1 cellular context compared by ENCODE assay signal in genomic region chr16:28924762-28925385, GRCh38.
A peak's percentile ranks its signal among the peaks of the same experiment; 100 is the strongest.
TF ChIP-seq lines count a peak whose summit lies in the region.

RABEP2 (minus strand) TSS chr16:28925238; CDS start chr16:28925163, 75 bp downstream.

TF ChIP-seq in HepG2, 621 proteins besides CTCF, POLR2A, EP300 and RAD21 (continued from another document and continues in another):
- no peak for TF ChIP-seq FOXJ3 (CRISPR knock-in tag; IDR thresholded peaks at IDR 0.05; ENCODE audit: borderline replicate concordance)
- no peak; the same call in 1 of the 2 replicates for TF ChIP-seq ZBTB3 (CRISPR knock-in tag; IDR thresholded peaks at IDR 0.05; ENCODE audit: borderline replicate concordance, low read depth)
- no peak for TF ChIP-seq MIXL1 (CRISPR knock-in tag; IDR thresholded peaks at IDR 0.05)
- no peak for TF ChIP-seq ZNF691 (CRISPR knock-in tag; IDR thresholded peaks at IDR 0.05; ENCODE audit: borderline replicate concordance, low read depth)
- TF ChIP-seq ZBTB37 (CRISPR knock-in tag; IDR thresholded peaks at IDR 0.05) = no peak
- TF ChIP-seq MZF1 (CRISPR knock-in tag; IDR thresholded peaks at IDR 0.05; ENCODE audit: borderline replicate concordance) = no peak
- no peak; the same call in 1 of the 2 replicates for TF ChIP-seq ZNF225 (CRISPR knock-in tag; IDR thresholded peaks at IDR 0.05)
- TF ChIP-seq ZNF615 (CRISPR knock-in tag; IDR thresholded peaks at IDR 0.05; ENCODE audit: borderline replicate concordance) = no peak
- TF ChIP-seq SP1 (IDR thresholded peaks at IDR 0.05) = peak; percentile 77
- peak; percentile 97 for TF ChIP-seq SP1 (CRISPR knock-in tag; IDR thresholded peaks at IDR 0.05)
- TF ChIP-seq GABPB1 (CRISPR knock-in tag; IDR thresholded peaks at IDR 0.05) = peak; percentile 88
- 0 out of 2 replicates have a peak, but pooled peaks have one; percentile 19 for TF ChIP-seq ZNF580 (CRISPR knock-in tag; IDR thresholded peaks at IDR 0.05; ENCODE audit: borderline replicate concordance, low read depth)
- TF ChIP-seq ZNF703 (CRISPR knock-in tag; IDR thresholded peaks at IDR 0.05; ENCODE audit: borderline replicate concordance) = no peak
- TF ChIP-seq MED13 (CRISPR knock-in tag; IDR thresholded peaks at IDR 0.05) = 0 out of 2 replicates have a peak, but pooled peaks have one; percentile 48
- TF ChIP-seq NFYB (CRISPR knock-in tag; IDR thresholded peaks at IDR 0.05) = no peak; the same call in 1 of the 2 replicates
- peak; percentile 47; the same call in 1 of the 2 replicates for TF ChIP-seq PATZ1 (CRISPR knock-in tag; IDR thresholded peaks at IDR 0.05)
- TF ChIP-seq ZGPAT (CRISPR knock-in tag; IDR thresholded peaks at IDR 0.05) = no peak
- TF ChIP-seq ZNF12 (CRISPR knock-in tag; IDR thresholded peaks at IDR 0.05) = no peak
- TF ChIP-seq MAFF (IDR thresholded peaks at IDR 0.05; ENCODE audit: low read depth, low read length) = no peak
- no peak for TF ChIP-seq TBP (CRISPR knock-in tag; IDR thresholded peaks at IDR 0.05)
- no peak for TF ChIP-seq SNAPC5 (CRISPR knock-in tag; IDR thresholded peaks at IDR 0.05; ENCODE audit: borderline replicate concordance)
- TF ChIP-seq ZNF329 (CRISPR knock-in tag; IDR thresholded peaks at IDR 0.05; ENCODE audit: low read depth) = no peak
- TF ChIP-seq ZNF282 (IDR thresholded peaks at IDR 0.05; ENCODE audit: partially characterized antibody) = no peak
- peak; percentile 73 for TF ChIP-seq SAP130 (CRISPR knock-in tag; IDR thresholded peaks at IDR 0.05; ENCODE audit: low read depth)
- TF ChIP-seq REL (CRISPR knock-in tag; conservative IDR thresholded peaks at IDR 0.05) = no peak
- TF ChIP-seq ZNF614 (CRISPR knock-in tag; IDR thresholded peaks at IDR 0.05; ENCODE audit: borderline replicate concordance) = no peak
- TF ChIP-seq HNRNPH1 (optimal IDR thresholded peaks at IDR 0.05; ENCODE audit: low read depth, low read length) = no peak
- TF ChIP-seq IKZF4 (CRISPR knock-in tag; IDR thresholded peaks at IDR 0.05; ENCODE audit: borderline replicate concordance, low read depth, not compliant biosample characterization) = peak; percentile 12
- TF ChIP-seq SALL1 (CRISPR knock-in tag; IDR thresholded peaks at IDR 0.05) = peak; percentile 66
- TF ChIP-seq ZNF513 (CRISPR knock-in tag; conservative IDR thresholded peaks at IDR 0.05) = 0 out of 2 replicates have a peak, but pooled peaks have one; percentile 54
- TF ChIP-seq ZNF878 (CRISPR knock-in tag; IDR thresholded peaks at IDR 0.05) = no peak
- TF ChIP-seq FOXM1 (CRISPR knock-in tag; IDR thresholded peaks at IDR 0.05) = no peak
- TF ChIP-seq DDIT3 (CRISPR knock-in tag; IDR thresholded peaks at IDR 0.05) = no peak
- TF ChIP-seq TOPORS (CRISPR knock-in tag; IDR thresholded peaks at IDR 0.05) = no peak
- TF ChIP-seq FOXO1 (CRISPR knock-in tag; IDR thresholded peaks at IDR 0.05) = peak; percentile 64
- no peak for TF ChIP-seq ZBTB1 (CRISPR knock-in tag; IDR thresholded peaks at IDR 0.05; ENCODE audit: borderline replicate concordance)
- TF ChIP-seq RAD51 (IDR thresholded peaks at IDR 0.05; ENCODE audit: borderline replicate concordance) = no peak
- TF ChIP-seq SATB2 (CRISPR knock-in tag; IDR thresholded peaks at IDR 0.05) = no peak
- peak; percentile 56; the same call in 1 of the 2 replicates for TF ChIP-seq ZNF350 (CRISPR knock-in tag; IDR thresholded peaks at IDR 0.05; ENCODE audit: borderline replicate concordance, low read depth)
- 0 out of 2 replicates have a peak, but pooled peaks have one; percentile 59 for TF ChIP-seq MTA1 (CRISPR knock-in tag; IDR thresholded peaks at IDR 0.05; ENCODE audit: borderline replicate concordance)
- no peak for TF ChIP-seq ATF3 (CRISPR knock-in tag; IDR thresholded peaks at IDR 0.05)
- TF ChIP-seq NR2F6 (IDR thresholded peaks at IDR 0.05) = no peak
- TF ChIP-seq NR2F6 (CRISPR knock-in tag; IDR thresholded peaks at IDR 0.05) = no peak
- peak; percentile 73; the same call in 1 of the 2 replicates for TF ChIP-seq THAP9 (CRISPR knock-in tag; IDR thresholded peaks at IDR 0.05; ENCODE audit: borderline replicate concordance)
- no peak for TF ChIP-seq RELA (CRISPR knock-in tag; IDR thresholded peaks at IDR 0.05)
- TF ChIP-seq RXRB (CRISPR knock-in tag; IDR thresholded peaks at IDR 0.05; ENCODE audit: borderline replicate concordance) = no peak
- TF ChIP-seq ZNF710 (CRISPR knock-in tag; IDR thresholded peaks at IDR 0.05; ENCODE audit: borderline replicate concordance) = no peak
- no peak for TF ChIP-seq NCOA1 (CRISPR knock-in tag; IDR thresholded peaks at IDR 0.05)
- no peak; a peak in 1 of 4 replicates for TF ChIP-seq ATF4 (CRISPR knock-in tag; IDR thresholded peaks at IDR 0.05)
- no peak for TF ChIP-seq JARID2 (CRISPR knock-in tag; IDR thresholded peaks at IDR 0.05; ENCODE audit: insufficient replicate concordance)
- no peak for TF ChIP-seq ZNF749 (CRISPR knock-in tag; IDR thresholded peaks at IDR 0.05; ENCODE audit: borderline replicate concordance)
- no peak for TF ChIP-seq TIGD3 (CRISPR knock-in tag; IDR thresholded peaks at IDR 0.05; ENCODE audit: borderline replicate concordance)
- no peak for TF ChIP-seq ZNF589 (CRISPR knock-in tag; conservative IDR thresholded peaks at IDR 0.05)
- TF ChIP-seq YEATS4 (CRISPR knock-in tag; IDR thresholded peaks at IDR 0.05; ENCODE audit: borderline replicate concordance) = no peak
- TF ChIP-seq NFE2 (CRISPR knock-in tag; IDR thresholded peaks at IDR 0.05) = no peak
- no peak for TF ChIP-seq SP140L (CRISPR knock-in tag; IDR thresholded peaks at IDR 0.05; ENCODE audit: borderline replicate concordance)
